Comparison of ENCODE assay signal across 11 cellular contexts in the genomic region with DNA sequence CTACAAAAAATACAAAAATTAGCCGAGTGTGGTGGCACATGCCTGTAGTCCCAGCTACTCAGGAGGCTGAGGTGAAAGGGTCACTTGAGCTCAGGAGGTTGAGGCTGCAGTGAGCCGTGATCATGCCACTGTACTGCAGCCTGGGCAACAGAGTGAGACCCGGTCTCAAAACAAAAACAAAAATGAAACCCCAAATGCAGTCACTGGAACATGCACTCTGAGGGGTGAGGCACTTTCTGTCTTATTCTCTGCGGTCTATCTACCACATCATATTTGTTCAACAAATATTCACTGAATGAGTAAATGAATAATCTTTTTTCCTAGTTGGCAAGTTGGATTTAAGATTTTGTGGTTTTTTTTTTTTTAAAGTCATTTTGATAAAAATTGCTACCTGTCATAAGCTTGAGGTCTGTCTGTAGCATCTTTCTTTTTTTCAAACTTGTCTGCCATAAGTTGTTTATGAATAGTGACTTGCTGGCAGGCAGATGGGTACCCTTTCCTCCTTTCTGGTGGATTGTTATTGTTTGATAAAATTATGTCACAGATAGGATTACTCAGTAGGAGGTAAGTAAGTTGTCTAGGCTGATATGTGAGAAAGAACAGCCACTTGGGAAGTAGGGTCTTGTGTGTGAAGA. TPM values are rescaled to one million over a fixed set of nuclear protein-coding genes. Genes with fewer than 3 reads are reported as not detected.
DNase-seq lines count a peak whose midpoint lies in the region; ATAC-seq, FAIRE-seq and TF ChIP-seq lines count a peak whose summit lies in the region.
"Had no signal": no experiment of that assay in that cellular context is flagged by ENCODE, and none has a peak within 500 bp of the region (broad histone marks: within the 10 kb centered on the region; RNA-seq: fewer than 3 reads in every experiment).

No MANE protein-coding gene starts in this region.

- no peak overlapping the region for H4K12ac ChIP-seq in trophoblast cell (ENCODE audit: low read depth, low read length)

- no peak overlapping the region for H2BK12ac ChIP-seq in trophoblast cell (ENCODE audit: low read length)

- H4K8ac ChIP-seq in trophoblast cell (ENCODE audit: low read depth, low read length): no peak overlapping the region

- TF ChIP-seq CTCF in kidney (IDR thresholded peaks at IDR 0.05; ENCODE audit: borderline replicate concordance, extremely low read depth, insufficient read depth): no peak

- ATAC-seq in GM18861 (IDR thresholded peaks at IDR 0.05; ENCODE audit: unreplicated experiment): peak; percentile 86
- peak; percentile 85 for ATAC-seq in GM21723 (IDR thresholded peaks at IDR 0.05; ENCODE audit: unreplicated experiment)
- ATAC-seq in HG03575 (IDR thresholded peaks at IDR 0.05; ENCODE audit: extremely low read depth, insufficient number of reproducible peaks, low FRiP score, unreplicated experiment): peak; percentile 85
- ATAC-seq: HCT116, Right ventricle myocardium inferior had no signal

- no peak overlapping the region for H2BK120ac ChIP-seq in trophoblast cell (ENCODE audit: insufficient read depth, low read length, poor library complexity)

- no peak overlapping the region for H3K4ac ChIP-seq in trophoblast cell (ENCODE audit: low read depth, low read length)

- H3K27me3 ChIP-seq in trophoblast cell (ENCODE audit: insufficient read depth, low read length): no peaks in the 10 kb centered on the region
- H3K27me3 ChIP-seq: colonic mucosa had no signal

- H2AFZ ChIP-seq in trophoblast cell (ENCODE audit: insufficient read depth, low read length, poor library complexity): no peak overlapping the region

- no peak for FAIRE-seq in kidney (lab: Jason Lieb, UNC)

- no peak overlapping the region for H3K23ac ChIP-seq in trophoblast cell (ENCODE audit: low read length)

- no CpG with 5 or more reads among the region's 4 CpGs for WGBS in trophoblast cell (ENCODE audit: extremely low coverage, insufficient coverage, insufficient read length)

- H3K79me2 ChIP-seq in trophoblast cell (ENCODE audit: control insufficient read depth, insufficient read depth, low read length, poor library complexity): no peaks in the 10 kb centered on the region

- H3K4me1 ChIP-seq in trophoblast cell (ENCODE audit: control insufficient read depth in 1 of 2, insufficient read depth in 2 of 2, low read length in 2 of 2) (peaks cover 0 to 2% of the 10 kb centered on the region in 2 experiments), kidney (ENCODE audit: control insufficient read depth in 1 of 2, insufficient read depth in 1 of 2, low read depth in 1 of 2, low read length in 2 of 2) (no peaks in the 10 kb centered on the region)
- H3K4me1 ChIP-seq: colonic mucosa had no signal

- no peaks in the 10 kb centered on the region for H3K9me3 ChIP-seq in trophoblast cell (ENCODE audit: insufficient read depth, low read depth, low read length)
- H3K9me3 ChIP-seq in kidney (ENCODE audit: control insufficient read depth in 1 of 2, low read length in 2 of 2): no peaks in the 10 kb centered on the region
- H3K9me3 ChIP-seq: colonic mucosa had no signal

- intact Hi-C loops in kidney (cut with DNase I): no loop called here

- H3K18ac ChIP-seq in trophoblast cell (ENCODE audit: low read length): no peak overlapping the region

- no peak overlapping the region for H3K9ac ChIP-seq in trophoblast cell (ENCODE audit: low read length)
- no peak overlapping the region for H3K9ac ChIP-seq in kidney (ENCODE audit: low read length in 2 of 2)

- H3K27ac ChIP-seq in trophoblast cell (ENCODE audit: low read depth, low read length) (no peak overlapping the region), kidney (ENCODE audit: low read depth in 2 of 2, low read length in 2 of 2) (no peak overlapping the region)
- H3K27ac ChIP-seq: colonic mucosa had no signal

- no peak overlapping the region for H3K14ac ChIP-seq in trophoblast cell (ENCODE audit: low read length)

- peaks cover 2% of the 10 kb centered on the region for H3K79me1 ChIP-seq in trophoblast cell (ENCODE audit: low read length)

- H3K4me3 ChIP-seq in trophoblast cell (ENCODE audit: low read depth, low read length) (no peak overlapping the region), kidney (ENCODE audit: low read length in 2 of 2) (no peak overlapping the region)
- H3K4me3 ChIP-seq: colonic mucosa had no signal

- no peak overlapping the region for H2AK5ac ChIP-seq in trophoblast cell (ENCODE audit: low read length)

- peak; percentile 85 for DNase-seq in glomerular visceral epithelial cell (ENCODE audit: extremely low spot score)
- DNase-seq in hippocampal formation (lab: John Stamatoyannopoulos, UW): no peak
- DNase-seq in trophoblast cell: no peak
- DNase-seq in NCI-H1694 treated with DMSO at 0.1 percent for 48 hours (lab: John Stamatoyannopoulos, UW): no peak
- no peak for DNase-seq in kidney
- DNase-seq: colonic mucosa had no signal

- no peak overlapping the region for H4K91ac ChIP-seq in trophoblast cell (ENCODE audit: low read depth, low read length)

- H3K4me2 ChIP-seq in trophoblast cell (ENCODE audit: low read length): no peak overlapping the region

- H3K36me3 ChIP-seq in trophoblast cell (ENCODE audit: control insufficient read depth in 1 of 2, insufficient read depth in 2 of 2, low read length in 2 of 2): no peaks in the 10 kb centered on the region
- H3K36me3 ChIP-seq in kidney (ENCODE audit: control insufficient read depth in 1 of 2, insufficient read depth in 2 of 2, low read length in 2 of 2): no peaks in the 10 kb centered on the region
- H3K36me3 ChIP-seq: colonic mucosa had no signal

- no peak overlapping the region for H2BK5ac ChIP-seq in trophoblast cell (ENCODE audit: low read depth, low read length, poor library complexity)

RNA-seq across cellular contexts. Expression of a gene that starts 11.8 kb away (rescaled TPM):
- polyA plus RNA-seq in trophoblast cell (2013): 0.04 TPM in 1 of 2 replicates, not detected in the other
- total RNA-seq in kidney: not detected
- polyA plus RNA-seq in kidney (ENCODE audit: insufficient read depth, low read depth, low replicate concordance): not detected
